Comparison of ENCODE assay signal across 8 cellular contexts in genomic region chr16:53129281-53130192, GRCh38.
A peak's percentile ranks its signal among the peaks of the same experiment; 100 is the strongest.
DNase-seq lines count a peak whose midpoint lies in the region; ATAC-seq and TF ChIP-seq lines count a peak whose summit lies in the region.

No MANE protein-coding gene starts in this region.

- POLR2A ChIA-PET in GM10248 (lab: Yijun Ruan, JAX), result no interaction called here

- no peak for TF ChIP-seq POLR2A in esophagus squamous epithelium (IDR thresholded peaks at IDR 0.05)

- H2AFZ ChIP-seq in DND-41 (ENCODE audit: low read depth, low read length) (peak overlapping the region; percentile 81), neuron (ENCODE audit: low read depth, low read length) (peak overlapping the region; percentile 87)

- H3K4me2 ChIP-seq in DND-41 (ENCODE audit: insufficient read depth, low read length), result peak overlapping the region; percentile 88

- CTCF ChIA-PET in GM10248 (lab: Yijun Ruan, JAX), result interaction anchor here (0.6 to 2.1 kb wide), 22 partner anchors 8 to 111 kb away, joined by 3 to 12 read pairs (median 4); no protein-coding TSS in a partner anchor

- H3K9me3 ChIP-seq in DND-41 (ENCODE audit: insufficient read depth, low read length, severe bottlenecking) (no peaks in the 10 kb centered on the region), SJCRH30 (replicated peaks) (no peaks in the 10 kb centered on the region), esophagus squamous epithelium (no peaks in the 10 kb centered on the region), neuron (ENCODE audit: low read length) (no peaks in the 10 kb centered on the region)

- no peak for TF ChIP-seq CTCF in DND-41 (IDR thresholded peaks at IDR 0.05; ENCODE audit: borderline replicate concordance, extremely low read depth, low read length, poor library complexity, severe bottlenecking)
- no peak for TF ChIP-seq CTCF in HFF-Myc (IDR thresholded peaks at IDR 0.05; ENCODE audit: low read depth, low read length, missing control alignments)
- TF ChIP-seq CTCF in esophagus squamous epithelium (IDR thresholded peaks at IDR 0.05), result no peak
- no peak for TF ChIP-seq CTCF in GM10248 (IDR thresholded peaks at IDR 0.05; ENCODE audit: control extremely low read depth, extremely low read depth, low read depth, missing control alignments)

- DNase-seq in DND-41 (no peak), HFF-Myc (ENCODE audit: extremely low read depth, low read depth) (no peak), SJCRH30 (peak; percentile 12 to 35), esophagus squamous epithelium (lab: John Stamatoyannopoulos, UW) (no peak), NCI-H2196 (lab: John Stamatoyannopoulos, UW; ENCODE audit: unreplicated experiment) (no peak), GM10248 (ENCODE audit: extremely low spot score) (no peak)

- H3K9ac ChIP-seq in DND-41 (ENCODE audit: low read depth, low read length), result peak overlapping the region; percentile 80

- intact Hi-C loops in esophagus squamous epithelium (cut with DNase I), result loop anchor here (10.0 kb wide), 1 partner anchor 75 kb away; the partner anchor contains the start of genes CHD9 and CHD9NB

- H3K27me3 ChIP-seq in DND-41 (ENCODE audit: insufficient read depth, low read length, poor library complexity) (no peaks in the 10 kb centered on the region), SJCRH30 (no peaks in the 10 kb centered on the region), esophagus squamous epithelium (no peaks in the 10 kb centered on the region), neuron (ENCODE audit: insufficient read depth, low read length) (no peaks in the 10 kb centered on the region)

- H3K27ac ChIP-seq in DND-41 (ENCODE audit: low read length) (peak overlapping the region; percentile 74), SJCRH30 (peak overlapping the region; percentile 91), esophagus squamous epithelium (peak overlapping the region; percentile 93 to 97 (median 96))

- ATAC-seq in DND-41 (ENCODE audit: insufficient read depth, low read depth) (no peak), HG03135 (IDR thresholded peaks at IDR 0.05; ENCODE audit: unreplicated experiment) (no peak)

- 0 out of 2 replicates have a peak, but pooled peaks cover 4% of the 10 kb centered on the region for H3K36me3 ChIP-seq in DND-41 (ENCODE audit: insufficient read depth, low read length)
- no peaks in the 10 kb centered on the region for H3K36me3 ChIP-seq in SJCRH30
- no peaks in the 10 kb centered on the region for H3K36me3 ChIP-seq in esophagus squamous epithelium
- H3K36me3 ChIP-seq in neuron (ENCODE audit: insufficient read depth, low read length), result no peaks in the 10 kb centered on the region

- WGBS in esophagus squamous epithelium, 2 donors, result 33 to 53% methylated on average over 18 to 23 of the region's 31 CpGs

- H3K4me1 ChIP-seq in DND-41 (ENCODE audit: insufficient read depth, low read length), result peaks cover 21% of the 10 kb centered on the region
- peaks cover 3% of the 10 kb centered on the region; the same call in 1 of the 2 replicates for H3K4me1 ChIP-seq in SJCRH30
- H3K4me1 ChIP-seq in esophagus squamous epithelium, result peaks cover 0 to 35% (median 5%) of the 10 kb centered on the region in 3 donors
- peaks cover 8% of the 10 kb centered on the region for H3K4me1 ChIP-seq in neuron (ENCODE audit: insufficient read depth, low read length)

- peaks cover 36% of the 10 kb centered on the region for H3K79me2 ChIP-seq in DND-41 (ENCODE audit: insufficient read depth, low read length)

- H3K4me3 ChIP-seq in DND-41 (ENCODE audit: low read depth in 1 of 2, low read length in 2 of 2) (peak overlapping the region; percentile 21 to 85; a peak in 3 of 4 replicates), HFF-Myc (replicated peaks; ENCODE audit: low read depth, low read length) (peak overlapping the region; percentile 51), SJCRH30 (peak overlapping the region; percentile 81), esophagus squamous epithelium (peak overlapping the region; percentile 80 to 95 (median 86)), neuron (ENCODE audit: low read length) (peak overlapping the region; percentile 63)

- peaks cover 11% of the 10 kb centered on the region for H4K20me1 ChIP-seq in DND-41 (ENCODE audit: insufficient read depth, low read length)

Comparison
In these comparisons a context has a peak if more than half of its experiments do, and no peak if none do; other contexts are left out.
1. DNase-seq: peak in SJCRH30 (2 of 2); none in DND-41 (single experiment), HFF-Myc (single experiment), esophagus squamous epithelium (single experiment), NCI-H2196 (single experiment) and GM10248 (single experiment).
2. Peak in every context shown above with its lines, with median percentiles within 50 percentile points of each other: H3K27ac ChIP-seq and H3K4me3 ChIP-seq.